In the genomic region with DNA sequence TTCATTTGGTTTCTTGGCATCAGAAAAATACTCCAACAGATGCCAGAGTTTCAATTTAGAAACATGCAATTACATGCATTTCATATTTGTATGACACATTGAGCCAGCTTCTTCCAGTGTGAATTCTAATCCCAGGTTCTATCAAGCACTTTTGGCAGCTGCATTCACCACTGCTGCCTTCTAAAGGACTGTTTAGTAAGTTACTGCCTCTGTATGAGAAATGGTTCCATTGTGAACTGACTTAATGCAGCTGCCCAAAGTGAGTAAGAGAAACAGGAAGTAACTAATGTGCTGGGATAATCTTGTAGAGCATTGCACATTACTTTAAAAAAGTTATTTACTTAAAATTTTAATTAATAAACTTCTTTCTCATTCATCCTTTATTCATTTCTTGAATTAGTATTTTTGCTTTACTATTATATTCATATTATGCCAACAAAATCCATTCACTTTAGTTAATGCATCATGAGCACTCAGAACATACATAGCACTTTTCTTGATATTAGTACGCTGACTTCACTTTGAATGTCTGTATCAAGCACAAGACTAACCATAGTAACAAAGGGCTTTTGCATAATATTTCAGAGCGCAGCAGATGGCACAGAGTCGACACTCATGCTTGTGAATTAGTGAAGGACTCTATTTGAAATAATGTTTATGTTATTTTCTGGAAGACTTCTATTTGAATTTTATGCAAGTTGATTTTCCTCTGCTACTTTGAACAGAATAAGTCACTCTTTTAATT, we compare ENCODE assay signal across 1 cellular context.
TF ChIP-seq lines count a peak whose summit lies in the region.

No MANE protein-coding gene starts in this region.

TF ChIP-seq in HCT116, 20 proteins besides CTCF, POLR2A, EP300 and RAD21 (continued from another document):
- no peak for TF ChIP-seq ZFX (IDR thresholded peaks at IDR 0.05)
- no peak for TF ChIP-seq TCF7L2 (IDR thresholded peaks at IDR 0.05; ENCODE audit: borderline replicate concordance, extremely low read depth, insufficient read depth, insufficient read length)
- no peak for TF ChIP-seq EZH2 (IDR thresholded peaks at IDR 0.05)
- TF ChIP-seq YY1 (IDR thresholded peaks at IDR 0.05; ENCODE audit: extremely low read depth, insufficient replicate concordance, low read depth, low read length): no peak
- TF ChIP-seq REST (IDR thresholded peaks at IDR 0.05; ENCODE audit: low read depth): no peak
- no peak for TF ChIP-seq SRF (IDR thresholded peaks at IDR 0.05; ENCODE audit: low read depth)
